Comparison of ENCODE assay signal across 1 cellular context in the genomic region with DNA sequence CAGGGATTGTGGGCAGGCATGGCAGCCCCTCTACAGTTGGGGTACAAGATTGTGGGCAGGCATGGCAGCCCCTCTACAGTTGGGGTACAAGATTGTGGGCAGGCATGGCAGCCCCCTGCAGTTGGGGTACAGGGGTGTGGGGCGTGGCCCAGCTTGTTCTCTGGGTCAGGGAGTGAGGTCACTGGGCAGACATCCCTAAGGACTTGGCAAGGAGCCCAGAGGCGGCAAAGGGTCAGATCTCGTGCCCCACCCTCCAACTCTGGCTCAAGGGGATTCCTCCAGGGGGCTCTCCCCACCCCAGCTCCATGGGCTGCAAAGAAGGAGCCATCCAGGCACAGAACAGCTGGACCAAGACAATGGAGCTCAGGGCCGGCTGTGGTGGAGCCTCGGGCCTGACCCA.
A peak's percentile ranks its signal among the peaks of the same experiment; 100 is the strongest.
TF ChIP-seq lines count a peak whose summit lies in the region.

No MANE protein-coding gene starts in this region.

TF ChIP-seq in HEK293, 187 proteins besides CTCF, POLR2A, EP300 and RAD21 (continued from another document):
- TF ChIP-seq ZNF18 (tag by site-specific recombination; IDR thresholded peaks at IDR 0.05) (no peak), GLI2 (tag by site-specific recombination; IDR thresholded peaks at IDR 0.05; ENCODE audit: borderline replicate concordance, low read depth) (no peak), ZBTB10 (tag by site-specific recombination; IDR thresholded peaks at IDR 0.05) (peak; percentile 72; the same call in 1 of the 2 replicates), ZIC2 (tag by site-specific recombination; IDR thresholded peaks at IDR 0.05) (no peak), ZBTB17 (tag by site-specific recombination; IDR thresholded peaks at IDR 0.05) (no peak), KLF1 (tag by site-specific recombination; IDR thresholded peaks at IDR 0.05) (peak; percentile 16; the same call in 1 of the 2 replicates), ZBTB8A (tag by site-specific recombination; IDR thresholded peaks at IDR 0.05) (0 out of 2 replicates have a peak, but pooled peaks have one; percentile 15), ZNF529 (tag by site-specific recombination; IDR thresholded peaks at IDR 0.05; ENCODE audit: insufficient replicate concordance) (no peak), TRIM28 (IDR thresholded peaks at IDR 0.05; ENCODE audit: borderline replicate concordance, low read length) (no peak), INSM2 (tag by site-specific recombination; IDR thresholded peaks at IDR 0.05) (no peak), ZNF433 (tag by site-specific recombination; IDR thresholded peaks at IDR 0.05; ENCODE audit: low read depth) (no peak), ZNF626 (tag by site-specific recombination; IDR thresholded peaks at IDR 0.05) (no peak), ZNF596 (tag by site-specific recombination; IDR thresholded peaks at IDR 0.05) (no peak), ZNF624 (tag by site-specific recombination; IDR thresholded peaks at IDR 0.05) (no peak), ZBTB6 (tag by site-specific recombination; IDR thresholded peaks at IDR 0.05) (0 out of 2 replicates have a peak, but pooled peaks have one; percentile 6), ZBTB7A (tag by site-specific recombination; IDR thresholded peaks at IDR 0.05; ENCODE audit: low read depth) (no peak), MEIS1 (CRISPR knock-in tag; IDR thresholded peaks at IDR 0.05; ENCODE audit: borderline replicate concordance) (no peak), ZNF707 (tag by site-specific recombination; IDR thresholded peaks at IDR 0.05) (no peak), ZNF555 (tag by site-specific recombination; conservative IDR thresholded peaks at IDR 0.05) (no peak), ZNF558 (tag by site-specific recombination; IDR thresholded peaks at IDR 0.05) (no peak), ZNF121 (tag by site-specific recombination; IDR thresholded peaks at IDR 0.05) (no peak), KLF8 (tag by site-specific recombination; IDR thresholded peaks at IDR 0.05) (0 out of 2 replicates have a peak, but pooled peaks have one; percentile 25)
- TF ChIP-seq, protein P1, sequence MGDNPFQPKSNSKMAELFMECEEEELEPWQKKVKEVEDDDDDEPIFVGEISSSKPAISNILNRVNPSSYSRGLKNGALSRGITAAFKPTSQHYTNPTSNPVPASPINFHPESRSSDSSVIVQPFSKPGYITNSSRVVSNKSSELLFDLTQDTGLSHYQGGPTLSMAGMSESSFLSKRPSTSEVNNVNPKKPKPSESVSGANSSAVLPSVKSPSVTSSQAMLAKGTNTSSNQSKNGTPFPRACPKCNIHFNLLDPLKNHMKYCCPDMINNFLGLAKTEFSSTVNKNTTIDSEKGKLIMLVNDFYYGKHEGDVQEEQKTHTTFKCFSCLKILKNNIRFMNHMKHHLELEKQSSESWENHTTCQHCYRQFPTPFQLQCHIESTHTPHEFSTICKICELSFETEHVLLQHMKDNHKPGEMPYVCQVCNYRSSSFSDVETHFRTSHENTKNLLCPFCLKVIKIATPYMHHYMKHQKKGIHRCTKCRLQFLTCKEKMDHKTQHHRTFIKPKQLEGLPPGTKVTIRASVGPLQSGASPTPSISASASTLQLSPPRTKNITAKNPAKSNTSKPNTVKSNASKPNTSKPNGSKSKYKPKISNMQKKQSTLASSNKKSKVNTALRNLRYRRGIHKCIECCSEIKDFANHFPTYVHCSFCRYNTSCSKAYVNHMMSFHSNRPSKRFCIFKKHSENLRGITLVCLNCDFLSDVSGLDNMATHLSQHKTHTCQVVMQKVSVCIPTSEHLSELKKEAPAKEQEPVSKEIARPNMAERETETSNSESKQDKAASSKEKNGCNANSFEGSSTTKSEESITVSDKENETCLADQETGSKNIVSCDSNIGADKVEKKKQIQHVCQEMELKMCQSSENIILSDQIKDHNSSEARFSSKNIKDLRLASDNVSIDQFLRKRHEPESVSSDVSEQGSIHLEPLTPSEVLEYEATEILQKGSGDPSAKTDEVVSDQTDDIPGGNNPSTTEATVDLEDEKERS (tag by site-specific recombination; IDR thresholded peaks at IDR 0.05): no peak
- TF ChIP-seq, protein P2, sequence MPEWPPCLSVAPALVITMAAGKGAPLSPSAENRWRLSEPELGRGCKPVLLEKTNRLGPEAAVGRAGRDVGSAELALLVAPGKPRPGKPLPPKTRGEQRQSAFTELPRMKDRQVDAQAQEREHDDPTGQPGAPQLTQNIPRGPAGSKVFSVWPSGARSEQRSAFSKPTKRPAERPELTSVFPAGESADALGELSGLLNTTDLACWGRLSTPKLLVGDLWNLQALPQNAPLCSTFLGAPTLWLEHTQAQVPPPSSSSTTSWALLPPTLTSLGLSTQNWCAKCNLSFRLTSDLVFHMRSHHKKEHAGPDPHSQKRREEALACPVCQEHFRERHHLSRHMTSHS (tag by site-specific recombination; IDR thresholded peaks at IDR 0.05): no peak
- TF ChIP-seq, protein P3, sequence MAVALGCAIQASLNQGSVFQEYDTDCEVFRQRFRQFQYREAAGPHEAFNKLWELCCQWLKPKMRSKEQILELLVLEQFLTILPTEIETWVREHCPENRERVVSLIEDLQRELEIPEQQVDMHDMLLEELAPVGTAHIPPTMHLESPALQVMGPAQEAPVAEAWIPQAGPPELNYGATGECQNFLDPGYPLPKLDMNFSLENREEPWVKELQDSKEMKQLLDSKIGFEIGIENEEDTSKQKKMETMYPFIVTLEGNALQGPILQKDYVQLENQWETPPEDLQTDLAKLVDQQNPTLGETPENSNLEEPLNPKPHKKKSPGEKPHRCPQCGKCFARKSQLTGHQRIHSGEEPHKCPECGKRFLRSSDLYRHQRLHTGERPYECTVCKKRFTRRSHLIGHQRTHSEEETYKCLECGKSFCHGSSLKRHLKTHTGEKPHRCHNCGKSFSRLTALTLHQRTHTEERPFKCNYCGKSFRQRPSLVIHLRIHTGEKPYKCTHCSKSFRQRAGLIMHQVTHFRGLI (tag by site-specific recombination; IDR thresholded peaks at IDR 0.05): no peak
